ENCODE assay signal across 17 cellular contexts in the genomic region with DNA sequence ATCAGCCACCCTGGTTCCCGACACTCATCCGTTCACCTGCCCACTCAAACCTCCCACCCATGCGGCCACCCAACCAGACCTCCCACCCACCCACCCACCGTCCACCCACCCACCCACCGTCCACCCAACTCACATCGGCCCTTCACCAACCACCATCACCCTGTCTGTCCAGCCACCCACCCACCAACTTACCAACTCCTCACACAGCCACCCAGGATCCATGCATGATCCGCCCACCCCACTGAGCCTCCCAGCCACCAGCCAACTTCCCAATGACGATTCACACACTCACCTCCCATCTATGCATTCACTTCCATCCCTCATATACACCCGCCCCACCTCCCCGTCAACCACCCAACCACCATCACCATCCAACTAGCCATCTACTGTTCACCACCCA. TPM values are rescaled to one million over a fixed set of nuclear protein-coding genes. Genes with fewer than 3 reads are reported as not detected.
A peak's percentile ranks its signal among the peaks of the same experiment; 100 is the strongest.
DNase-seq lines count a peak whose midpoint lies in the region; ATAC-seq and TF ChIP-seq lines count a peak whose summit lies in the region.
"Had no signal": no experiment of that assay in that cellular context is flagged by ENCODE, and none has a peak within 500 bp of the region (broad histone marks: within the 10 kb centered on the region; RNA-seq: fewer than 3 reads in every experiment).

No MANE protein-coding gene starts in this region.

- no peaks in the 10 kb centered on the region for H3K27me3 ChIP-seq in SK-N-SH (ENCODE audit: insufficient read depth)

- no peak overlapping the region for H3K4me3 ChIP-seq in SK-N-SH (ENCODE audit: low read depth in 2 of 2, low read length in 1 of 2)
- H3K4me3 ChIP-seq: A549, GM23338 had no signal

- no peak overlapping the region for H3K4me2 ChIP-seq in SK-N-SH
- H3K4me2 ChIP-seq: A549, GM23338 had no signal

- H3K4me1 ChIP-seq in SK-N-SH (ENCODE audit: control insufficient read depth in 1 of 2, insufficient read depth in 2 of 2, low read depth in 1 of 2, low read length in 1 of 2) = peaks cover 0 to 6% of the 10 kb centered on the region in 2 experiments; a peak in 1 of 4 replicates

- H3K9ac ChIP-seq in SK-N-SH = no peak overlapping the region

- WGBS in SK-N-SH (ENCODE audit: low lambda C conversion rate) = 95% methylated on average over 9 of the region's 10 CpGs

- intact Hi-C loops in activated CD4-positive, alpha-beta T cell treated with anti-CD3 and anti-CD28 coated beads for 36 hours (cut with DNase I, micrococcal nuclease) = no loop called here
- intact Hi-C loops in left ventricle myocardium superior (cut with micrococcal nuclease) = no loop called here
- intact Hi-C loops in cardiac septum (cut with DNase I) = no loop called here
- intact Hi-C loops in posterior vena cava (cut with DNase I) = no loop called here

- H2AFZ ChIP-seq in SK-N-SH (ENCODE audit: low read depth) = no peak overlapping the region
- H2AFZ ChIP-seq: GM23338 had no signal

- no peak for TF ChIP-seq EP300 in SK-N-SH (IDR thresholded peaks at IDR 0.05; ENCODE audit: borderline replicate concordance in 1 of 2, low read depth in 1 of 2, low read length in 1 of 2)

- no peaks in the 10 kb centered on the region for H3K9me3 Mint-ChIP-seq in activated CD4-positive, alpha-beta T cell treated with anti-CD3 and anti-CD28 coated beads, Interleukin-2, amount 10 ng/mL, durations not matched to agents 7 days and 5 days
- no peaks in the 10 kb centered on the region for H3K9me3 Mint-ChIP-seq in activated CD4-positive, alpha-beta T cell treated with anti-CD3 and anti-CD28 coated beads for 36 hours (ENCODE audit: low read depth)
- H3K9me3 Mint-ChIP-seq: CD4-positive, alpha-beta T cell; HFFc6; IgD-negative memory B cell had no signal

- H3K27ac ChIP-seq in SK-N-SH (ENCODE audit: low read depth in 2 of 2, low read length in 1 of 2) = no peak overlapping the region
- H3K27ac ChIP-seq: 22Rv1, A549, C4-2B had no signal

- H3K36me3 Mint-ChIP-seq in activated CD4-positive, alpha-beta T cell treated with anti-CD3 and anti-CD28 coated beads, Interleukin-2, amount 10 ng/mL, durations not matched to agents 7 days and 5 days (ENCODE audit: low read depth) = peaks cover 10% of the 10 kb centered on the region
- peaks cover 6% of the 10 kb centered on the region for H3K36me3 Mint-ChIP-seq in activated CD4-positive, alpha-beta T cell treated with anti-CD3 and anti-CD28 coated beads for 36 hours (ENCODE audit: low read depth)

- peak overlapping the region; percentile 36 for H3K27ac Mint-ChIP-seq in activated CD4-positive, alpha-beta T cell treated with anti-CD3 and anti-CD28 coated beads, Interleukin-2, amount 10 ng/mL, durations not matched to agents 7 days and 5 days
- H3K27ac Mint-ChIP-seq in activated CD4-positive, alpha-beta T cell treated with anti-CD3 and anti-CD28 coated beads for 36 hours = no peak overlapping the region
- H3K27ac Mint-ChIP-seq: CD4-positive, alpha-beta T cell; GM23338; HFFc6; IgD-negative memory B cell had no signal

- CTCF ChIA-PET in activated CD4-positive, alpha-beta T cell treated with anti-CD3 and anti-CD28 coated beads, Interleukin-2, amount 10 ng/mL, durations not matched to agents 7 days and 5 days (lab: Charles Lee) = no interaction called here
- CTCF ChIA-PET in activated CD4-positive, alpha-beta T cell treated with anti-CD3 and anti-CD28 coated beads for 36 hours (lab: Charles Lee) = no interaction called here
- CTCF ChIA-PET in SK-N-SH (lab: Yijun Ruan, JAX) = no interaction called here

- H3K4me3 Mint-ChIP-seq in activated CD4-positive, alpha-beta T cell treated with anti-CD3 and anti-CD28 coated beads, Interleukin-2, amount 10 ng/mL, durations not matched to agents 7 days and 5 days = no peak overlapping the region
- no peak overlapping the region for H3K4me3 Mint-ChIP-seq in activated CD4-positive, alpha-beta T cell treated with anti-CD3 and anti-CD28 coated beads for 36 hours
- H3K4me3 Mint-ChIP-seq: CD4-positive, alpha-beta T cell; GM23338; HFFc6; IgD-negative memory B cell had no signal

- TF ChIP-seq RAD21 in SK-N-SH (IDR thresholded peaks at IDR 0.05; ENCODE audit: low read length) = no peak

- no peaks in the 10 kb centered on the region for H4K20me1 ChIP-seq in SK-N-SH (ENCODE audit: insufficient read depth)

- no peak for DNase-seq in activated CD4-positive, alpha-beta T cell treated with anti-CD3 and anti-CD28 coated beads, Interleukin-2, amount 10 ng/mL, durations not matched to agents 7 days and 5 days
- no peak for DNase-seq in activated CD4-positive, alpha-beta T cell treated with anti-CD3 and anti-CD28 coated beads for 36 hours
- DNase-seq in left ventricle myocardium superior (peak; percentile 18), cardiac septum (ENCODE audit: low spot score) (no peak), posterior vena cava (ENCODE audit: low spot score) (peak; percentile 37), SK-N-SH (no peak)
- DNase-seq: AML-193; Caco-2; CD4-positive, alpha-beta T cell; HFFc6 had no signal

- no peaks in the 10 kb centered on the region for H3K27me3 Mint-ChIP-seq in activated CD4-positive, alpha-beta T cell treated with anti-CD3 and anti-CD28 coated beads, Interleukin-2, amount 10 ng/mL, durations not matched to agents 7 days and 5 days
- no peaks in the 10 kb centered on the region for H3K27me3 Mint-ChIP-seq in activated CD4-positive, alpha-beta T cell treated with anti-CD3 and anti-CD28 coated beads for 36 hours
- H3K27me3 Mint-ChIP-seq: IgD-negative memory B cell had no signal

- no peaks in the 10 kb centered on the region for H3K9me2 ChIP-seq in SK-N-SH

- H3K36me3 ChIP-seq in SK-N-SH (replicated peaks in 1 of 2; ENCODE audit: control insufficient read depth in 1 of 2, insufficient read depth in 2 of 2, low read length in 1 of 2) = no peaks in the 10 kb centered on the region

- H3K9me3 ChIP-seq in SK-N-SH = no peaks in the 10 kb centered on the region
- H3K9me3 ChIP-seq: A549, Caco-2 had no signal

- no peak for TF ChIP-seq CTCF in SK-N-SH (IDR thresholded peaks at IDR 0.05)

- ATAC-seq in activated CD4-positive, alpha-beta T cell treated with anti-CD3 and anti-CD28 coated beads for 36 hours = no peak
- ATAC-seq in left ventricle myocardium superior (no peak), HG02588 (IDR thresholded peaks at IDR 0.05; ENCODE audit: unreplicated experiment) (no peak)
- ATAC-seq: A549, GM23338 had no signal

- POLR2A ChIA-PET in activated CD4-positive, alpha-beta T cell treated with anti-CD3 and anti-CD28 coated beads, Interleukin-2, amount 10 ng/mL, durations not matched to agents 7 days and 5 days (lab: Charles Lee) = no interaction called here
- POLR2A ChIA-PET in activated CD4-positive, alpha-beta T cell treated with anti-CD3 and anti-CD28 coated beads for 36 hours (lab: Charles Lee) = no interaction called here
- POLR2A ChIA-PET in SK-N-SH (lab: Yijun Ruan, JAX) = no interaction called here

- H3K4me1 Mint-ChIP-seq in activated CD4-positive, alpha-beta T cell treated with anti-CD3 and anti-CD28 coated beads, Interleukin-2, amount 10 ng/mL, durations not matched to agents 7 days and 5 days = peaks cover 19% of the 10 kb centered on the region
- H3K4me1 Mint-ChIP-seq in activated CD4-positive, alpha-beta T cell treated with anti-CD3 and anti-CD28 coated beads for 36 hours = peaks cover 11% of the 10 kb centered on the region
- H3K4me1 Mint-ChIP-seq: GM23338 had no signal

- peaks cover 14% of the 10 kb centered on the region; the same call in 1 of the 2 replicates for H3K79me2 ChIP-seq in SK-N-SH (ENCODE audit: insufficient read depth)

- H3F3A ChIP-seq in SK-N-SH (replicated peaks; ENCODE audit: insufficient read depth) = no peaks in the 10 kb centered on the region

TF ChIP-seq in SK-N-SH, 30 proteins besides CTCF, POLR2A, EP300 and RAD21 (continues in another document):
- TF ChIP-seq GABPA (IDR thresholded peaks at IDR 0.05; ENCODE audit: low read depth) = no peak

RNA-seq across cellular contexts. Expression of gene JOSD2, which starts 4.3 kb away (rescaled TPM):
- total RNA-seq in activated CD4-positive, alpha-beta T cell treated with anti-CD3 and anti-CD28 coated beads, Interleukin-2, amount 10 ng/mL, durations not matched to agents 7 days and 5 days = 10 to 100 TPM; 35.7 to 42.0 TPM
- total RNA-seq in activated CD4-positive, alpha-beta T cell treated with anti-CD3 and anti-CD28 coated beads for 36 hours = 10 to 100 TPM; 17.4 to 28.1 TPM
- 35.2 TPM for total RNA-seq in left ventricle myocardium superior
- total RNA-seq in cardiac septum = 36.1 TPM
- total RNA-seq in posterior vena cava = 10 to 100 TPM; 27.5 to 31.7 TPM
- 71.5 and 81.2 TPM in 2 replicates for polyA plus RNA-seq in SK-N-SH (2012; rRNA removed)
- 38.1 and 57.4 TPM in 2 replicates for polyA plus RNA-seq in SK-N-SH (2012; cell fraction: cytosol; rRNA removed)
- polyA plus RNA-seq in SK-N-SH (2012; cell fraction: nucleus; rRNA removed) = 54.2 and 76.0 TPM in 2 replicates

RNA-seq across cellular contexts. Expression of gene ASPDH, which starts 7.0 kb away (rescaled TPM):
- total RNA-seq in activated CD4-positive, alpha-beta T cell treated with anti-CD3 and anti-CD28 coated beads, Interleukin-2, amount 10 ng/mL, durations not matched to agents 7 days and 5 days = not detected
- total RNA-seq in activated CD4-positive, alpha-beta T cell treated with anti-CD3 and anti-CD28 coated beads for 36 hours = not detected
- total RNA-seq in left ventricle myocardium superior = not detected
- total RNA-seq in cardiac septum = not detected
- not detected for total RNA-seq in posterior vena cava
- polyA plus RNA-seq in SK-N-SH (2012; rRNA removed) = 0.07 and 0.32 TPM in 2 replicates
- 0.17 and 0.25 TPM in 2 replicates for polyA plus RNA-seq in SK-N-SH (2012; cell fraction: cytosol; rRNA removed)
- polyA plus RNA-seq in SK-N-SH (2012; cell fraction: nucleus; rRNA removed) = 0.17 and 0.56 TPM in 2 replicates
- total RNA-seq: Caco-2; CD4-positive, alpha-beta T cell; GM23338; HFFc6 had no signal
- polyA plus RNA-seq: A549, BJ, GM23338, IgD-negative memory B cell had no signal

RNA-seq across cellular contexts. Expression of gene GARIN5A, which starts 30.1 kb away (rescaled TPM):
- not detected for total RNA-seq in activated CD4-positive, alpha-beta T cell treated with anti-CD3 and anti-CD28 coated beads, Interleukin-2, amount 10 ng/mL, durations not matched to agents 7 days and 5 days
- under 1 TPM; 0.48 to 0.58 TPM for total RNA-seq in activated CD4-positive, alpha-beta T cell treated with anti-CD3 and anti-CD28 coated beads for 36 hours
- 1.2 TPM for total RNA-seq in left ventricle myocardium superior
- total RNA-seq in cardiac septum = 1.1 TPM
- total RNA-seq in posterior vena cava = not detected
- 1.1 and 1.3 TPM in 2 replicates for polyA plus RNA-seq in SK-N-SH (2012; rRNA removed)
- polyA plus RNA-seq in SK-N-SH (2012; cell fraction: cytosol; rRNA removed) = 0.63 and 0.73 TPM in 2 replicates
- polyA plus RNA-seq in SK-N-SH (2012; cell fraction: nucleus; rRNA removed) = 0.80 and 1.00 TPM in 2 replicates

RNA-seq across cellular contexts. Expression of gene EMC10, which starts 30.4 kb away (rescaled TPM):
- total RNA-seq in activated CD4-positive, alpha-beta T cell treated with anti-CD3 and anti-CD28 coated beads, Interleukin-2, amount 10 ng/mL, durations not matched to agents 7 days and 5 days = 10 to 100 TPM; 57.8 to 64.9 TPM
- total RNA-seq in activated CD4-positive, alpha-beta T cell treated with anti-CD3 and anti-CD28 coated beads for 36 hours = 10 to 100 TPM; 33.4 to 34.7 TPM
- total RNA-seq in left ventricle myocardium superior (79.5 TPM), cardiac septum (106 TPM), posterior vena cava (10 to 100 TPM; 60.2 to 87.6 TPM)
- polyA plus RNA-seq in SK-N-SH (2012; rRNA removed) = 218 and 219 TPM in 2 replicates
- polyA plus RNA-seq in SK-N-SH (2012; cell fraction: cytosol; rRNA removed) = 127 and 185 TPM in 2 replicates
- 80.6 and 85.4 TPM in 2 replicates for polyA plus RNA-seq in SK-N-SH (2012; cell fraction: nucleus; rRNA removed)

Comparison
In these comparisons a context has a peak if more than half of its experiments do, and no peak if none do; other contexts are left out.
1. DNase-seq: peak in left ventricle myocardium superior (single experiment) and posterior vena cava (single experiment); none in activated CD4-positive, alpha-beta T cell treated with anti-CD3 and anti-CD28 coated beads, Interleukin-2, amount 10 ng/mL, durations not matched to agents 7 days and 5 days (single experiment), activated CD4-positive, alpha-beta T cell treated with anti-CD3 and anti-CD28 coated beads for 36 hours (single experiment), cardiac septum (single experiment) and SK-N-SH (single experiment).